ENCODE assay signal across 11 cellular contexts in genomic region chrX:589261-589660, GRCh38. TPM values are rescaled to one million over a fixed set of nuclear protein-coding genes. Genes with fewer than 3 reads are reported as not detected.
"Had no signal": no experiment of that assay in that cellular context is flagged by ENCODE, and none has a peak within 500 bp of the region (broad histone marks: within the 10 kb centered on the region; RNA-seq: fewer than 3 reads in every experiment).

No MANE protein-coding gene starts in this region.

RNA-seq across cellular contexts. Expression of gene SHOX, which starts 41.3 kb away (rescaled TPM):
- total RNA-seq: naive thymus-derived CD4-positive, alpha-beta T cell; natural killer cell; progenitor cell of endocrine pancreas; pulmonary artery endothelial cell; right atrium auricular region; smooth muscle cell; spleen; upper lobe of left lung; ureter had no signal
- polyA plus RNA-seq: naive thymus-derived CD4-positive, alpha-beta T cell; neural cell; ovary; smooth muscle cell; spleen had no signal
